In the genomic region with DNA sequence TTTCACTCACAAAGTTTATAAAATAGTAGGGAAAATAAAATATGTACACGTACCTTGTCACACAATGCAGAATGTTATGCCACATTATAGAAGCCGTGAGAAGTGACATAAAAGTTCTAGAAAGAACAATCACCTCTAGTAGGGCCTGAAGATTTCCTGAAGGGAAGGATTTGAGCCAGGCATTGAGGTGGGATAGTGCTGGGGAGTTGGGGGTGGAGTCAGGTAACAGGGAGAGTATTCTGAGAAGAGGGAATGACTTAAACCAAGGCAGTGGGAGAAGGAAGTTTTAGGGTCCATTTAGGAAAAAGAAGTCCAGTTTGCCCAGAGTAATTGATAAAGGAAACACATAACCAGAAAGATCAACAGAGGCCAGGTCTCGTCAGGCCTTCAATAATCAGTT, we compare ENCODE assay signal across 1 cellular context.
TF ChIP-seq lines count a peak whose summit lies in the region.

No MANE protein-coding gene starts in this region.

TF ChIP-seq in GM23338, 12 proteins besides CTCF, POLR2A, EP300 and RAD21 (continued from another document):
- TF ChIP-seq, protein P1, sequence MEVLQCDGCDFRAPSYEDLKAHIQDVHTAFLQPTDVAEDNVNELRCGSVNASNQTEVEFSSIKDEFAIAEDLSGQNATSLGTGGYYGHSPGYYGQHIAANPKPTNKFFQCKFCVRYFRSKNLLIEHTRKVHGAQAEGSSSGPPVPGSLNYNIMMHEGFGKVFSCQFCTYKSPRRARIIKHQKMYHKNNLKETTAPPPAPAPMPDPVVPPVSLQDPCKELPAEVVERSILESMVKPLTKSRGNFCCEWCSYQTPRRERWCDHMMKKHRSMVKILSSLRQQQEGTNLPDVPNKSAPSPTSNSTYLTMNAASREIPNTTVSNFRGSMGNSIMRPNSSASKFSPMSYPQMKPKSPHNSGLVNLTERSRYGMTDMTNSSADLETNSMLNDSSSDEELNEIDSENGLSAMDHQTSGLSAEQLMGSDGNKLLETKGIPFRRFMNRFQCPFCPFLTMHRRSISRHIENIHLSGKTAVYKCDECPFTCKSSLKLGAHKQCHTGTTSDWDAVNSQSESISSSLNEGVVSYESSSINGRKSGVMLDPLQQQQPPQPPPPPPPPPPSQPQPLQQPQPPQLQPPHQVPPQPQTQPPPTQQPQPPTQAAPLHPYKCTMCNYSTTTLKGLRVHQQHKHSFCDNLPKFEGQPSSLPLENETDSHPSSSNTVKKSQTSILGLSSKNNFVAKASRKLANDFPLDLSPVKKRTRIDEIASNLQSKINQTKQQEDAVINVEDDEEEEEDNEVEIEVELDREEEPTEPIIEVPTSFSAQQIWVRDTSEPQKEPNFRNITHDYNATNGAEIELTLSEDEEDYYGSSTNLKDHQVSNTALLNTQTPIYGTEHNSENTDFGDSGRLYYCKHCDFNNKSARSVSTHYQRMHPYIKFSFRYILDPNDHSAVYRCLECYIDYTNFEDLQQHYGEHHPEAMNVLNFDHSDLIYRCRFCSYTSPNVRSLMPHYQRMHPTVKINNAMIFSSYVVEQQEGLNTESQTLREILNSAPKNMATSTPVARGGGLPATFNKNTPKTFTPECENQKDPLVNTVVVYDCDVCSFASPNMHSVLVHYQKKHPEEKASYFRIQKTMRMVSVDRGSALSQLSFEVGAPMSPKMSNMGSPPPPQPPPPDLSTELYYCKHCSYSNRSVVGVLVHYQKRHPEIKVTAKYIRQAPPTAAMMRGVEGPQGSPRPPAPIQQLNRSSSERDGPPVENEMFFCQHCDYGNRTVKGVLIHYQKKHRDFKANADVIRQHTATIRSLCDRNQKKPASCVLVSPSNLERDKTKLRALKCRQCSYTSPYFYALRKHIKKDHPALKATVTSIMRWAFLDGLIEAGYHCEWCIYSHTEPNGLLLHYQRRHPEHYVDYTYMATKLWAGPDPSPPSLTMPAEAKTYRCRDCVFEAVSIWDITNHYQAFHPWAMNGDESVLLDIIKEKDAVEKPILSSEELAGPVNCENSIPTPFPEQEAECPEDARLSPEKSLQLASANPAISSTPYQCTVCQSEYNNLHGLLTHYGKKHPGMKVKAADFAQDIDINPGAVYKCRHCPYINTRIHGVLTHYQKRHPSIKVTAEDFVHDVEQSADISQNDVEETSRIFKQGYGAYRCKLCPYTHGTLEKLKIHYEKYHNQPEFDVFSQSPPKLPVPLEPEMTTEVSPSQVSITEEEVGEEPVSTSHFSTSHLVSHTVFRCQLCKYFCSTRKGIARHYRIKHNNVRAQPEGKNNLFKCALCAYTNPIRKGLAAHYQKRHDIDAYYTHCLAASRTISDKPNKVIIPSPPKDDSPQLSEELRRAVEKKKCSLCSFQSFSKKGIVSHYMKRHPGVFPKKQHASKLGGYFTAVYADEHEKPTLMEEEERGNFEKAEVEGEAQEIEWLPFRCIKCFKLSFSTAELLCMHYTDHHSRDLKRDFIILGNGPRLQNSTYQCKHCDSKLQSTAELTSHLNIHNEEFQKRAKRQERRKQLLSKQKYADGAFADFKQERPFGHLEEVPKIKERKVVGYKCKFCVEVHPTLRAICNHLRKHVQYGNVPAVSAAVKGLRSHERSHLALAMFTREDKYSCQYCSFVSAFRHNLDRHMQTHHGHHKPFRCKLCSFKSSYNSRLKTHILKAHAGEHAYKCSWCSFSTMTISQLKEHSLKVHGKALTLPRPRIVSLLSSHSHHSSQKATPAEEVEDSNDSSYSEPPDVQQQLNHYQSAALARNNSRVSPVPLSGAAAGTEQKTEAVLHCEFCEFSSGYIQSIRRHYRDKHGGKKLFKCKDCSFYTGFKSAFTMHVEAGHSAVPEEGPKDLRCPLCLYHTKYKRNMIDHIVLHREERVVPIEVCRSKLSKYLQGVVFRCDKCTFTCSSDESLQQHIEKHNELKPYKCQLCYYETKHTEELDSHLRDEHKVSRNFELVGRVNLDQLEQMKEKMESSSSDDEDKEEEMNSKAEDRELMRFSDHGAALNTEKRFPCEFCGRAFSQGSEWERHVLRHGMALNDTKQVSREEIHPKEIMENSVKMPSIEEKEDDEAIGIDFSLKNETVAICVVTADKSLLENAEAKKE (CRISPR knock-in tag; IDR thresholded peaks at IDR 0.05): no peak
- TF ChIP-seq ETS1 (IDR thresholded peaks at IDR 0.05): no peak
- TF ChIP-seq JUNB (IDR thresholded peaks at IDR 0.05; ENCODE audit: unreplicated experiment): no peak
